ENCODE assay signal across 8 cellular contexts in genomic region chr19:15419413-15420025, GRCh38. TPM values are rescaled to one million over a fixed set of nuclear protein-coding genes. Genes with fewer than 3 reads are reported as not detected.
DNase-seq lines count a peak whose midpoint lies in the region; ATAC-seq and TF ChIP-seq lines count a peak whose summit lies in the region.

No MANE protein-coding gene starts in this region.

- H3K27me3 Mint-ChIP-seq in activated T-helper 17 cell treated with anti-CD3 and anti-CD28 coated beads, Interleukin-2, amount 50 U/mL, for 72 hours: no peaks in the 10 kb centered on the region

- ATAC-seq in Right ventricle myocardium inferior (no peak), left ventricle myocardium superior (no peak), upper lobe of right lung (no peak), GM21619 (IDR thresholded peaks at IDR 0.05; ENCODE audit: unreplicated experiment) (no peak)
- ATAC-seq in activated T-helper 17 cell treated with anti-CD3 and anti-CD28 coated beads, Interleukin-2, amount 50 U/mL, for 72 hours (replicated peaks): no peak

- no peak overlapping the region for H3K27ac ChIP-seq in upper lobe of right lung

- no peaks in the 10 kb centered on the region for H3K9me3 Mint-ChIP-seq in activated T-helper 17 cell treated with anti-CD3 and anti-CD28 coated beads, Interleukin-2, amount 50 U/mL, for 72 hours

- peaks cover 11% of the 10 kb centered on the region for H3K4me1 Mint-ChIP-seq in activated T-helper 17 cell treated with anti-CD3 and anti-CD28 coated beads, Interleukin-2, amount 50 U/mL, for 72 hours

- peaks cover 58% of the 10 kb centered on the region for H3K36me3 Mint-ChIP-seq in activated T-helper 17 cell treated with anti-CD3 and anti-CD28 coated beads, Interleukin-2, amount 50 U/mL, for 72 hours (ENCODE audit: low read depth)

- no peak for TF ChIP-seq CTCF in kidney epithelial cell (IDR thresholded peaks at IDR 0.05; ENCODE audit: insufficient read depth, low read length, poor library complexity, severe bottlenecking)
- no peak for TF ChIP-seq CTCF in upper lobe of right lung (IDR thresholded peaks at IDR 0.05)

- H3K27me3 ChIP-seq in kidney epithelial cell (ENCODE audit: control insufficient read depth, insufficient read depth, low read length) (no peaks in the 10 kb centered on the region), upper lobe of right lung (no peaks in the 10 kb centered on the region)

- peaks cover 24% of the 10 kb centered on the region for H3K4me1 ChIP-seq in upper lobe of right lung

- peak overlapping the region; percentile 99 for H3K4me3 Mint-ChIP-seq in activated T-helper 17 cell treated with anti-CD3 and anti-CD28 coated beads, Interleukin-2, amount 50 U/mL, for 72 hours

- H3K36me3 ChIP-seq in kidney epithelial cell (ENCODE audit: control insufficient read depth, insufficient read depth, low read length) (peaks cover 3% of the 10 kb centered on the region), upper lobe of right lung (peaks cover 30% of the 10 kb centered on the region)

- DNase-seq in Right ventricle myocardium inferior (ENCODE audit: missing footprints) (peak; percentile 15), left ventricle myocardium superior (no peak), kidney epithelial cell (ENCODE audit: low read depth) (no peak), upper lobe of right lung (no peak), iPS-NIHi11 (ENCODE audit: low spot score) (no peak), inferior parietal cortex (ENCODE audit: extremely low spot score) (no peak)

- intact Hi-C loops in Right ventricle myocardium inferior (cut with DNase I) (loop anchor here (1.0 to 5.0 kb wide), 3 partner anchors 13 to 137 kb away; no protein-coding TSS in a partner anchor), left ventricle myocardium superior (cut with micrococcal nuclease) (no loop called here), upper lobe of right lung (cut with DNase I) (no loop called here)

- H3K9me3 ChIP-seq in upper lobe of right lung: no peaks in the 10 kb centered on the region

- peak overlapping the region; percentile 99 for H3K27ac Mint-ChIP-seq in activated T-helper 17 cell treated with anti-CD3 and anti-CD28 coated beads, Interleukin-2, amount 50 U/mL, for 72 hours

- H3K4me3 ChIP-seq in kidney epithelial cell (ENCODE audit: low read depth, low read length) (peak overlapping the region; percentile 35), upper lobe of right lung (peak overlapping the region; percentile 100)

RNA-seq across cellular contexts. Expression of gene AKAP8L, which starts 0.7 kb away (rescaled TPM):
- total RNA-seq in Right ventricle myocardium inferior (76.7 TPM), left ventricle myocardium superior (82.5 TPM), kidney epithelial cell (74.7 and 79.8 TPM in 2 replicates), upper lobe of right lung (95.5 TPM)
- 10 to 100 TPM; 64.8 to 68.4 TPM for total RNA-seq in activated T-helper 17 cell treated with anti-CD3 and anti-CD28 coated beads, Interleukin-2, amount 50 U/mL, for 72 hours

RNA-seq across cellular contexts. Expression of gene WIZ, which starts 30.2 kb away (rescaled TPM):
- 31.3 TPM for total RNA-seq in Right ventricle myocardium inferior
- total RNA-seq in left ventricle myocardium superior: 32.2 TPM
- 10 to 100 TPM; 27.7 to 30.0 TPM for total RNA-seq in activated T-helper 17 cell treated with anti-CD3 and anti-CD28 coated beads, Interleukin-2, amount 50 U/mL, for 72 hours
- 42.7 and 64.1 TPM in 2 replicates for total RNA-seq in kidney epithelial cell
- total RNA-seq in upper lobe of right lung: 30.9 TPM

RNA-seq across cellular contexts. Expression of gene AKAP8, which starts 39.9 kb away (rescaled TPM):
- 19.8 TPM for total RNA-seq in Right ventricle myocardium inferior
- 24.0 TPM for total RNA-seq in left ventricle myocardium superior
- 10 to 100 TPM; 48.5 to 62.5 TPM for total RNA-seq in activated T-helper 17 cell treated with anti-CD3 and anti-CD28 coated beads, Interleukin-2, amount 50 U/mL, for 72 hours
- total RNA-seq in kidney epithelial cell: 19.2 and 31.4 TPM in 2 replicates
- 31.0 TPM for total RNA-seq in upper lobe of right lung

RNA-seq across cellular contexts. Expression of gene RASAL3, which starts 44.8 kb away (rescaled TPM):
- 2.3 TPM for total RNA-seq in Right ventricle myocardium inferior
- 2.0 TPM for total RNA-seq in left ventricle myocardium superior
- 100 to 1,000 TPM; 126 to 134 TPM for total RNA-seq in activated T-helper 17 cell treated with anti-CD3 and anti-CD28 coated beads, Interleukin-2, amount 50 U/mL, for 72 hours
- total RNA-seq in kidney epithelial cell: not detected in 2 replicates
- total RNA-seq in upper lobe of right lung: 19.1 TPM

RNA-seq across cellular contexts. Expression of gene PGLYRP2, which starts 59.8 kb away (rescaled TPM):
- total RNA-seq in Right ventricle myocardium inferior (not detected), left ventricle myocardium superior (not detected), kidney epithelial cell (not detected in 2 replicates), upper lobe of right lung (not detected)
- under 1 TPM in 1 of 2 donors, not detected in 1; 0.11 TPM for total RNA-seq in activated T-helper 17 cell treated with anti-CD3 and anti-CD28 coated beads, Interleukin-2, amount 50 U/mL, for 72 hours
